Comparison of ENCODE assay signal across 20 cellular contexts in the genomic region with DNA sequence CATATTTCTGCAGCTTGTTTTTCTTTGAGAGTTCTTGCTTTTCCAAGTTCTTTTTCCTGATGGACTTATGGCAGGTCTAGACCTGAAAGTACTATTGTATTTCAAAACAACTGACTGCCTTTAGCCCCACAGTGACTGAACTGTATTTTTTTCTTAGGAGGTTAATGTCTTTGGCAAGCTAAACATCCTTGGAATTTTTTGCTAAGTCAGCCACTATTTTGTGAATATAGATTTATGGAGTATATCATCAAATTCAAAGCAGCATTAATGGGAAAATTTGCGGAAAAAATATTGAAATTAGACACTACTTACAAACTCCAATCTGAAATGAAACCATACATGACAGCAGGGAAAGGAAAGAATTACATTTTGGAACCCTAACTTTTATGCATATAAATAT.
"Had no signal": no experiment of that assay in that cellular context is flagged by ENCODE, and none has a peak within 500 bp of the region (broad histone marks: within the 10 kb centered on the region; RNA-seq: fewer than 3 reads in every experiment).

No MANE protein-coding gene starts in this region.

- H3K27ac Mint-ChIP-seq: activated CD4-positive, alpha-beta memory T cell treated with anti-CD3 and anti-CD28 coated beads, Interleukin-2, amount 10 ng/mL, durations not matched to agents 7 days and 5 days; activated CD4-positive, alpha-beta T cell treated with anti-CD3 and anti-CD28 coated beads, Interleukin-2, amount 10 ng/mL, durations not matched to agents 24 days and 14 days; activated naive CD4-positive, alpha-beta T cell treated with anti-CD3 and anti-CD28 coated beads, Interleukin-2, amount 10 ng/mL, durations not matched to agents 7 days and 5 days; activated naive CD8-positive, alpha-beta T cell treated with anti-CD3 and anti-CD28 coated beads, Interleukin-2, amount 50 U/mL, for 24 hours; activated T-cell treated with anti-CD3 and anti-CD28 coated beads, Interleukin-2, amount 50 U/mL, for 72 hours; stimulated activated naive B cell treated with anti-CD40 and anti-IgM and Interleukin-4, amounts not matched to agents 10 μg/mL and 1 μg/mL and 100 μg/mL, for 72 hours had no signal

- H3K9me3 Mint-ChIP-seq: activated CD4-positive, alpha-beta memory T cell treated with anti-CD3 and anti-CD28 coated beads, Interleukin-2, amount 10 ng/mL, durations not matched to agents 7 days and 5 days; activated CD4-positive, alpha-beta T cell treated with anti-CD3 and anti-CD28 coated beads, Interleukin-2, amount 10 ng/mL, durations not matched to agents 24 days and 14 days; activated naive CD8-positive, alpha-beta T cell treated with anti-CD3 and anti-CD28 coated beads, Interleukin-2, amount 50 U/mL, for 24 hours; activated T-cell treated with anti-CD3 and anti-CD28 coated beads, Interleukin-2, amount 50 U/mL, for 72 hours; nephron progenitor cell had no signal

- H3K27me3 Mint-ChIP-seq: activated CD4-positive, alpha-beta memory T cell treated with anti-CD3 and anti-CD28 coated beads, Interleukin-2, amount 10 ng/mL, durations not matched to agents 7 days and 5 days; activated CD4-positive, alpha-beta T cell treated with anti-CD3 and anti-CD28 coated beads, Interleukin-2, amount 10 ng/mL, durations not matched to agents 24 days and 14 days; activated naive CD4-positive, alpha-beta T cell treated with anti-CD3 and anti-CD28 coated beads, Interleukin-2, amount 10 ng/mL, durations not matched to agents 7 days and 5 days; activated naive CD8-positive, alpha-beta T cell treated with anti-CD3 and anti-CD28 coated beads, Interleukin-2, amount 50 U/mL, for 24 hours; stimulated activated naive B cell treated with anti-CD40 and anti-IgM and Interleukin-4, amounts not matched to agents 10 μg/mL and 1 μg/mL and 100 μg/mL, for 72 hours had no signal

- H3K9me3 ChIP-seq: transverse colon had no signal

- H3K27me3 ChIP-seq: transverse colon had no signal

- H3K4me3 ChIP-seq: smooth muscle cell, transverse colon had no signal

- H3K36me3 ChIP-seq: transverse colon had no signal

- H3K27ac ChIP-seq: transverse colon had no signal

- DNase-seq: activated CD4-positive, alpha-beta memory T cell treated with anti-CD3 and anti-CD28 coated beads, Interleukin-2, amount 10 ng/mL, durations not matched to agents 7 days and 5 days; activated CD4-positive, alpha-beta T cell treated with anti-CD3 and anti-CD28 coated beads, Interleukin-2, amount 10 ng/mL, durations not matched to agents 24 days and 14 days; activated effector memory CD4-positive, alpha-beta T cell treated with Interleukin-2 at 50 U/mL for 16 hours; activated naive CD4-positive, alpha-beta T cell treated with anti-CD3 and anti-CD28 coated beads, Interleukin-2, amount 10 ng/mL, durations not matched to agents 7 days and 5 days; activated naive CD8-positive, alpha-beta T cell treated with anti-CD3 and anti-CD28 coated beads, Interleukin-2, amount 50 U/mL, for 24 hours; activated T-cell treated with anti-CD3 and anti-CD28 coated beads, Interleukin-2, amount 50 U/mL, for 72 hours; dermis blood vessel endothelial cell; effector CD8-positive, alpha-beta T cell; hippocampal formation; mesenchymal stem cell; nephron progenitor cell; stimulated activated CD4-positive, alpha-beta T cell treated with anti-CD3 and anti-CD28 coated beads, Interleukin-2, amount 100 ng/mL, for 48 hours; stimulated activated CD8-positive, alpha-beta memory T cell treated with anti-CD3 and anti-CD28 coated beads, Interleukin-4, amount 100 ng/mL, for 48 hours; stimulated activated naive B cell treated with anti-CD40 and anti-IgM and Interleukin-4, amounts not matched to agents 10 μg/mL and 1 μg/mL and 100 μg/mL, for 72 hours; transverse colon had no signal

- FAIRE-seq: frontal cortex, urothelium cell line had no signal

- ATAC-seq: activated CD4-positive, CD25-positive, alpha-beta regulatory T cell treated with anti-CD3 and anti-CD28 coated beads, Interleukin-2, amount 50 U/mL, for 24 hours; activated naive CD8-positive, alpha-beta T cell treated with anti-CD3 and anti-CD28 coated beads, Interleukin-2, amount 50 U/mL, for 24 hours; activated T-cell treated with anti-CD3 and anti-CD28 coated beads, Interleukin-2, amount 50 U/mL, for 72 hours; sciatic nerve; stimulated activated naive B cell treated with anti-CD40 and anti-IgM and Interleukin-4, amounts not matched to agents 10 μg/mL and 1 μg/mL and 100 μg/mL, for 72 hours had no signal

- H3K4me3 Mint-ChIP-seq: activated CD4-positive, alpha-beta memory T cell treated with anti-CD3 and anti-CD28 coated beads, Interleukin-2, amount 10 ng/mL, durations not matched to agents 7 days and 5 days; activated CD4-positive, alpha-beta T cell treated with anti-CD3 and anti-CD28 coated beads, Interleukin-2, amount 10 ng/mL, durations not matched to agents 24 days and 14 days; activated naive CD4-positive, alpha-beta T cell treated with anti-CD3 and anti-CD28 coated beads, Interleukin-2, amount 10 ng/mL, durations not matched to agents 7 days and 5 days; activated naive CD8-positive, alpha-beta T cell treated with anti-CD3 and anti-CD28 coated beads, Interleukin-2, amount 50 U/mL, for 24 hours; activated T-cell treated with anti-CD3 and anti-CD28 coated beads, Interleukin-2, amount 50 U/mL, for 72 hours; nephron progenitor cell; stimulated activated naive B cell treated with anti-CD40 and anti-IgM and Interleukin-4, amounts not matched to agents 10 μg/mL and 1 μg/mL and 100 μg/mL, for 72 hours had no signal

- H3K36me3 Mint-ChIP-seq: activated naive CD4-positive, alpha-beta T cell treated with anti-CD3 and anti-CD28 coated beads, Interleukin-2, amount 10 ng/mL, durations not matched to agents 7 days and 5 days had no signal
